ENCODE assay signal across 1 cellular context in genomic region chr19:56142087-56142787, GRCh38.
A peak's percentile ranks its signal among the peaks of the same experiment; 100 is the strongest.
TF ChIP-seq lines count a peak whose summit lies in the region.

No MANE protein-coding gene starts in this region.

TF ChIP-seq in HepG2, 621 proteins besides CTCF, POLR2A, EP300 and RAD21 (continued from another document and continues in another):
- TF ChIP-seq ZSCAN31 (CRISPR knock-in tag; IDR thresholded peaks at IDR 0.05; ENCODE audit: low read depth) (no peak; the same call in 1 of the 2 replicates), HHEX (CRISPR knock-in tag; IDR thresholded peaks at IDR 0.05) (no peak), MIER3 (CRISPR knock-in tag; IDR thresholded peaks at IDR 0.05; ENCODE audit: borderline replicate concordance) (peak; percentile 74; the same call in 1 of the 2 replicates), U2AF2 (IDR thresholded peaks at IDR 0.05; ENCODE audit: low read depth, low read length) (no peak), BCL3 (CRISPR knock-in tag; IDR thresholded peaks at IDR 0.05) (peak; percentile 54; the same call in 1 of the 2 replicates), ZNF501 (CRISPR knock-in tag; IDR thresholded peaks at IDR 0.05) (peak; percentile 83), KDM4B (CRISPR knock-in tag; IDR thresholded peaks at IDR 0.05) (no peak; the same call in none of the 2 replicates), ZBTB14 (CRISPR knock-in tag; IDR thresholded peaks at IDR 0.05) (no peak), RNF219 (CRISPR knock-in tag; IDR thresholded peaks at IDR 0.05) (no peak), ZBTB49 (CRISPR knock-in tag; IDR thresholded peaks at IDR 0.05; ENCODE audit: borderline replicate concordance) (no peak), SIX4 (CRISPR knock-in tag; IDR thresholded peaks at IDR 0.05) (no peak), EED (CRISPR knock-in tag; IDR thresholded peaks at IDR 0.05) (no peak), SOX5 (CRISPR knock-in tag; IDR thresholded peaks at IDR 0.05; ENCODE audit: borderline replicate concordance) (peak; percentile 85), ZNF839 (CRISPR knock-in tag; IDR thresholded peaks at IDR 0.05; ENCODE audit: borderline replicate concordance) (no peak), ZNF768 (CRISPR knock-in tag; IDR thresholded peaks at IDR 0.05) (peak; percentile 63), HNRNPH1 (optimal IDR thresholded peaks at IDR 0.05; ENCODE audit: low read depth, low read length) (no peak), ZNF207 (IDR thresholded peaks at IDR 0.05; ENCODE audit: borderline replicate concordance) (no peak), ZBTB8A (CRISPR knock-in tag; IDR thresholded peaks at IDR 0.05; ENCODE audit: borderline replicate concordance, low read depth) (no peak), ZNF761 (CRISPR knock-in tag; conservative IDR thresholded peaks at IDR 0.05) (no peak), ZNF224 (CRISPR knock-in tag; IDR thresholded peaks at IDR 0.05) (no peak; the same call in 1 of the 2 replicates), ZNF747 (CRISPR knock-in tag; IDR thresholded peaks at IDR 0.05; ENCODE audit: borderline replicate concordance) (no peak), ZFP37 (CRISPR knock-in tag; IDR thresholded peaks at IDR 0.05; ENCODE audit: borderline replicate concordance) (no peak), ZNF160 (CRISPR knock-in tag; IDR thresholded peaks at IDR 0.05) (no peak), E2F1 (CRISPR knock-in tag; IDR thresholded peaks at IDR 0.05) (no peak), ZNF431 (CRISPR knock-in tag; IDR thresholded peaks at IDR 0.05; ENCODE audit: borderline replicate concordance, low read depth) (no peak), ZNF430 (CRISPR knock-in tag; IDR thresholded peaks at IDR 0.05) (peak; percentile 59; the same call in 1 of the 2 replicates), PHB2 (IDR thresholded peaks at IDR 0.05; ENCODE audit: partially characterized antibody) (no peak), CREM (IDR thresholded peaks at IDR 0.05) (peak; percentile 81), CREM (CRISPR knock-in tag; IDR thresholded peaks at IDR 0.05) (no peak), MXI1 (IDR thresholded peaks at IDR 0.05; ENCODE audit: borderline replicate concordance, low read depth, low read length) (peak; percentile 82; the same call in 1 of the 3 replicates), KMT2B (CRISPR knock-in tag; IDR thresholded peaks at IDR 0.05) (peak; percentile 49; the same call in 1 of the 2 replicates), ZNF841 (CRISPR knock-in tag; IDR thresholded peaks at IDR 0.05; ENCODE audit: borderline replicate concordance) (peak; percentile 41; the same call in 1 of the 2 replicates), ZNF468 (CRISPR knock-in tag; IDR thresholded peaks at IDR 0.05) (no peak), ZBTB40 (IDR thresholded peaks at IDR 0.05) (no peak), ZBTB40 (CRISPR knock-in tag; IDR thresholded peaks at IDR 0.05) (no peak), SRSF4 (IDR thresholded peaks at IDR 0.05; ENCODE audit: low read depth, low read length, poor library complexity, severe bottlenecking) (no peak), DNMT3B (CRISPR knock-in tag; conservative IDR thresholded peaks at IDR 0.05) (0 out of 2 replicates have a peak, but pooled peaks have one; percentile 63), SP5 (CRISPR knock-in tag; IDR thresholded peaks at IDR 0.05; ENCODE audit: borderline replicate concordance, low read depth) (peak; percentile 48)
- TF ChIP-seq, protein P1, sequence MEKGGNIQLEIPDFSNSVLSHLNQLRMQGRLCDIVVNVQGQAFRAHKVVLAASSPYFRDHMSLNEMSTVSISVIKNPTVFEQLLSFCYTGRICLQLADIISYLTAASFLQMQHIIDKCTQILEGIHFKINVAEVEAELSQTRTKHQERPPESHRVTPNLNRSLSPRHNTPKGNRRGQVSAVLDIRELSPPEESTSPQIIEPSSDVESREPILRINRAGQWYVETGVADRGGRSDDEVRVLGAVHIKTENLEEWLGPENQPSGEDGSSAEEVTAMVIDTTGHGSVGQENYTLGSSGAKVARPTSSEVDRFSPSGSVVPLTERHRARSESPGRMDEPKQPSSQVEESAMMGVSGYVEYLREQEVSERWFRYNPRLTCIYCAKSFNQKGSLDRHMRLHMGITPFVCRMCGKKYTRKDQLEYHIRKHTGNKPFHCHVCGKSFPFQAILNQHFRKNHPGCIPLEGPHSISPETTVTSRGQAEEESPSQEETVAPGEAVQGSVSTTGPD (CRISPR knock-in tag; IDR thresholded peaks at IDR 0.05) = peak; percentile 78; the same call in 1 of the 2 replicates
- TF ChIP-seq, protein P2, sequence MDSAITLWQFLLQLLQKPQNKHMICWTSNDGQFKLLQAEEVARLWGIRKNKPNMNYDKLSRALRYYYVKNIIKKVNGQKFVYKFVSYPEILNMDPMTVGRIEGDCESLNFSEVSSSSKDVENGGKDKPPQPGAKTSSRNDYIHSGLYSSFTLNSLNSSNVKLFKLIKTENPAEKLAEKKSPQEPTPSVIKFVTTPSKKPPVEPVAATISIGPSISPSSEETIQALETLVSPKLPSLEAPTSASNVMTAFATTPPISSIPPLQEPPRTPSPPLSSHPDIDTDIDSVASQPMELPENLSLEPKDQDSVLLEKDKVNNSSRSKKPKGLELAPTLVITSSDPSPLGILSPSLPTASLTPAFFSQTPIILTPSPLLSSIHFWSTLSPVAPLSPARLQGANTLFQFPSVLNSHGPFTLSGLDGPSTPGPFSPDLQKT (CRISPR knock-in tag; IDR thresholded peaks at IDR 0.05; ENCODE audit: borderline replicate concordance) = no peak
